13 cellular contexts compared by ENCODE assay signal in genomic region chr1:221827307-221827642, GRCh38.
DNase-seq lines count a peak whose midpoint lies in the region; TF ChIP-seq lines count a peak whose summit lies in the region.
"Had no signal": no experiment of that assay in that cellular context is flagged by ENCODE, and none has a peak within 500 bp of the region (broad histone marks: within the 10 kb centered on the region; RNA-seq: fewer than 3 reads in every experiment).

No MANE protein-coding gene starts in this region.

- H3K9me3 Mint-ChIP-seq in CD4-positive, alpha-beta memory T cell, result no peaks in the 10 kb centered on the region
- no peaks in the 10 kb centered on the region for H3K9me3 Mint-ChIP-seq in HFFc6
- peaks cover 8% of the 10 kb centered on the region for H3K9me3 Mint-ChIP-seq in activated naive CD8-positive, alpha-beta T cell treated with anti-CD3 and anti-CD28 coated beads for 36 hours
- H3K9me3 Mint-ChIP-seq: activated naive CD4-positive, alpha-beta T cell treated with anti-CD3 and anti-CD28 coated beads, Interleukin-2, amount 50 U/mL, for 24 hours had no signal

- no peak for DNase-seq in CD4-positive, alpha-beta memory T cell
- DNase-seq in HFFc6 (no peak), NCI-H128 (lab: John Stamatoyannopoulos, UW; ENCODE audit: unreplicated experiment) (no peak), T-helper 9 cell (no peak), NCI-H146 (lab: John Stamatoyannopoulos, UW) (no peak)
- no peak for DNase-seq in activated naive CD8-positive, alpha-beta T cell treated with anti-CD3 and anti-CD28 coated beads for 36 hours
- DNase-seq: cerebellar nuclear complex, NCI-H2029, NCI-H774, SHP77 had no signal

- no peak overlapping the region for H3K4me3 ChIP-seq in CD4-positive, alpha-beta memory T cell (ENCODE audit: low read length in 2 of 2)
- no peak overlapping the region for H3K4me3 ChIP-seq in mesodermal cell (ENCODE audit: extremely low read depth, insufficient read depth, low read length, poor library complexity, severe bottlenecking)
- H3K4me3 ChIP-seq: thoracic aorta had no signal

- H3K27ac ChIP-seq in CD4-positive, alpha-beta memory T cell (ENCODE audit: low read depth, low read length), result no peak overlapping the region
- peak overlapping the region; percentile 71 for H3K27ac ChIP-seq in mesodermal cell (ENCODE audit: low read depth, low read length, severe bottlenecking)
- H3K27ac ChIP-seq: thoracic aorta had no signal

- intact Hi-C loops in CD4-positive, alpha-beta memory T cell (cut with micrococcal nuclease), result loop anchor here (5.0 kb wide), 1 partner anchor 85 kb away; the partner anchor contains the start of gene DUSP10

- no peaks in the 10 kb centered on the region for H3K27me3 ChIP-seq in CD4-positive, alpha-beta memory T cell (ENCODE audit: insufficient read depth, low read length)

- H3K4me1 ChIP-seq in CD4-positive, alpha-beta memory T cell (ENCODE audit: insufficient read depth, low read length), result peaks cover 41% of the 10 kb centered on the region
- H3K4me1 ChIP-seq in mesodermal cell (ENCODE audit: control insufficient read depth, insufficient read depth, low read length, poor library complexity, severe bottlenecking), result peaks cover 35% of the 10 kb centered on the region

- H3K4me1 Mint-ChIP-seq in CD4-positive, alpha-beta memory T cell, result peaks cover 27 to 56% (median 42%) of the 10 kb centered on the region in 4 donors
- H3K4me1 Mint-ChIP-seq in HFFc6 (ENCODE audit: low read depth), result peaks cover 94% of the 10 kb centered on the region
- H3K4me1 Mint-ChIP-seq in activated naive CD8-positive, alpha-beta T cell treated with anti-CD3 and anti-CD28 coated beads for 36 hours, result peaks cover 52% of the 10 kb centered on the region

- CTCF ChIA-PET in CD4-positive, alpha-beta memory T cell (lab: Charles Lee; ENCODE audit: partially characterized antibody), result no interaction called here

- no peaks in the 10 kb centered on the region for H3K36me3 ChIP-seq in CD4-positive, alpha-beta memory T cell (ENCODE audit: insufficient read depth, low read length)
- no peaks in the 10 kb centered on the region for H3K36me3 ChIP-seq in mesodermal cell (ENCODE audit: control insufficient read depth, insufficient read depth, low read length)
- H3K36me3 ChIP-seq: thoracic aorta had no signal

- H3K9me3 ChIP-seq in CD4-positive, alpha-beta memory T cell (ENCODE audit: control insufficient read depth in 1 of 2, low read length in 2 of 2), result no peaks in the 10 kb centered on the region
- no peaks in the 10 kb centered on the region for H3K9me3 ChIP-seq in mesodermal cell (ENCODE audit: control insufficient read depth, low read length)
- H3K9me3 ChIP-seq: thoracic aorta had no signal

- H3K27me3 Mint-ChIP-seq in CD4-positive, alpha-beta memory T cell, result no peaks in the 10 kb centered on the region
- peaks cover 4% of the 10 kb centered on the region for H3K27me3 Mint-ChIP-seq in HFFc6 (ENCODE audit: insufficient read depth)
- peaks cover 3% of the 10 kb centered on the region for H3K27me3 Mint-ChIP-seq in activated naive CD8-positive, alpha-beta T cell treated with anti-CD3 and anti-CD28 coated beads for 36 hours
- H3K27me3 Mint-ChIP-seq: activated naive CD4-positive, alpha-beta T cell treated with anti-CD3 and anti-CD28 coated beads, Interleukin-2, amount 50 U/mL, for 24 hours had no signal

- TF ChIP-seq CTCF in HFFc6 (IDR thresholded peaks at IDR 0.05), result no peak

- WGBS in mesodermal cell (ENCODE audit: insufficient coverage in 2 of 2), 2 experiments, result no CpG with 5 or more reads among the region's 1 CpG

- no peaks in the 10 kb centered on the region for H3K36me3 Mint-ChIP-seq in CD4-positive, alpha-beta memory T cell
- H3K36me3 Mint-ChIP-seq in HFFc6 (ENCODE audit: low read depth), result peaks cover 5% of the 10 kb centered on the region; the same call in 1 of the 2 replicates
- H3K36me3 Mint-ChIP-seq in activated naive CD8-positive, alpha-beta T cell treated with anti-CD3 and anti-CD28 coated beads for 36 hours, result peaks cover 15% of the 10 kb centered on the region

- peak overlapping the region in 2 of 8 donors; percentile 53 to 58 for H3K4me3 Mint-ChIP-seq in CD4-positive, alpha-beta memory T cell
- H3K4me3 Mint-ChIP-seq in HFFc6, result no peak overlapping the region; the same call in 1 of the 2 replicates
- H3K4me3 Mint-ChIP-seq in activated naive CD8-positive, alpha-beta T cell treated with anti-CD3 and anti-CD28 coated beads for 36 hours, result no peak overlapping the region
- H3K4me3 Mint-ChIP-seq: activated naive CD4-positive, alpha-beta T cell treated with anti-CD3 and anti-CD28 coated beads, Interleukin-2, amount 50 U/mL, for 24 hours had no signal

- H3K27ac Mint-ChIP-seq in CD4-positive, alpha-beta memory T cell, result peak overlapping the region in 5 of 7 donors; percentile 37 to 86 (median 50)
- H3K27ac Mint-ChIP-seq in HFFc6, result peak overlapping the region; percentile 81
- peak overlapping the region; percentile 74 for H3K27ac Mint-ChIP-seq in activated naive CD8-positive, alpha-beta T cell treated with anti-CD3 and anti-CD28 coated beads for 36 hours
- H3K27ac Mint-ChIP-seq: activated naive CD4-positive, alpha-beta T cell treated with anti-CD3 and anti-CD28 coated beads, Interleukin-2, amount 50 U/mL, for 24 hours had no signal

- POLR2A ChIA-PET in CD4-positive, alpha-beta memory T cell (lab: Charles Lee; ENCODE audit: partially characterized antibody), result interaction anchor here (0.6 to 2.1 kb wide), 3 partner anchors 12 to 86 kb away, joined by 3 to 6 read pairs (median 3); partner anchors contain the start of gene DUSP10
